ENCODE assay signal across 18 cellular contexts in genomic region chr7:127810691-127811660, GRCh38.
"Had no signal": no experiment of that assay in that cellular context is flagged by ENCODE, and none has a peak within 500 bp of the region (broad histone marks: within the 10 kb centered on the region; RNA-seq: fewer than 3 reads in every experiment).

No MANE protein-coding gene starts in this region.

- H3K9me3 ChIP-seq: breast epithelium, esophagus squamous epithelium, left lung, thoracic aorta had no signal

- ATAC-seq: activated T-cell treated with anti-CD3 and anti-CD28 coated beads, Interleukin-2, amount 50 U/mL, for 72 hours; left lung had no signal

- H3K27ac Mint-ChIP-seq: activated CD4-positive, alpha-beta memory T cell treated with anti-CD3 and anti-CD28 coated beads, Interleukin-2, amount 10 ng/mL, durations not matched to agents 7 days and 5 days; activated naive CD8-positive, alpha-beta T cell treated with anti-CD3 and anti-CD28 coated beads for 36 hours; activated T-cell treated with anti-CD3 and anti-CD28 coated beads, Interleukin-2, amount 50 U/mL, for 72 hours; stimulated activated naive CD8-positive, alpha-beta T cell treated with anti-CD3 and anti-CD28 coated beads, Interleukin-15, Interleukin-2, amounts not matched to agents 100 ng/mL and 50 ng/mL, for 24 hours had no signal

- H3K9me3 Mint-ChIP-seq: activated CD4-positive, alpha-beta memory T cell treated with anti-CD3 and anti-CD28 coated beads, Interleukin-2, amount 10 ng/mL, durations not matched to agents 7 days and 5 days; activated naive CD8-positive, alpha-beta T cell treated with anti-CD3 and anti-CD28 coated beads for 36 hours; activated T-cell treated with anti-CD3 and anti-CD28 coated beads, Interleukin-2, amount 50 U/mL, for 72 hours; nephron progenitor cell; stimulated activated naive CD8-positive, alpha-beta T cell treated with anti-CD3 and anti-CD28 coated beads, Interleukin-15, Interleukin-2, amounts not matched to agents 100 ng/mL and 50 ng/mL, for 24 hours had no signal

- H3K27me3 ChIP-seq: breast epithelium, esophagus squamous epithelium, left lung had no signal

- H3K4me3 Mint-ChIP-seq: activated CD4-positive, alpha-beta memory T cell treated with anti-CD3 and anti-CD28 coated beads, Interleukin-2, amount 10 ng/mL, durations not matched to agents 7 days and 5 days; activated naive CD8-positive, alpha-beta T cell treated with anti-CD3 and anti-CD28 coated beads for 36 hours; activated T-cell treated with anti-CD3 and anti-CD28 coated beads, Interleukin-2, amount 50 U/mL, for 72 hours; nephron progenitor cell; stimulated activated naive CD8-positive, alpha-beta T cell treated with anti-CD3 and anti-CD28 coated beads, Interleukin-15, Interleukin-2, amounts not matched to agents 100 ng/mL and 50 ng/mL, for 24 hours had no signal

- H3K27ac ChIP-seq: breast epithelium, esophagus squamous epithelium, left lung, thoracic aorta had no signal

- H3K36me3 ChIP-seq: breast epithelium, thoracic aorta had no signal

- H3K4me1 ChIP-seq: breast epithelium had no signal

- H3K27me3 Mint-ChIP-seq: activated CD4-positive, alpha-beta memory T cell treated with anti-CD3 and anti-CD28 coated beads, Interleukin-2, amount 10 ng/mL, durations not matched to agents 7 days and 5 days; activated naive CD8-positive, alpha-beta T cell treated with anti-CD3 and anti-CD28 coated beads for 36 hours; stimulated activated naive CD8-positive, alpha-beta T cell treated with anti-CD3 and anti-CD28 coated beads, Interleukin-15, Interleukin-2, amounts not matched to agents 100 ng/mL and 50 ng/mL, for 24 hours had no signal

- FAIRE-seq: frontal cortex had no signal

- DNase-seq: activated CD4-positive, alpha-beta memory T cell treated with anti-CD3 and anti-CD28 coated beads, Interleukin-2, amount 10 ng/mL, durations not matched to agents 7 days and 5 days; activated CD4-positive, alpha-beta T cell treated with anti-CD3 and anti-CD28 coated beads for 1 hour; activated CD8-positive, alpha-beta memory T cell treated with anti-CD3 and anti-CD28 coated beads, Interleukin-2, amount 50 U/mL, for 4 hours; activated gamma-delta T cell treated with Interleukin-2 at 50 U/mL for 16 hours; activated naive CD8-positive, alpha-beta T cell treated with anti-CD3 and anti-CD28 coated beads for 36 hours; activated T-cell treated with anti-CD3 and anti-CD28 coated beads, Interleukin-2, amount 50 U/mL, for 72 hours; anterior cingulate cortex; esophagus squamous epithelium; islet precursor cell; left lung; nephron progenitor cell; stimulated activated CD4-positive, alpha-beta T cell treated with anti-CD3 and anti-CD28 coated beads, Interleukin-12 subunit alpha, Interleukin-12 subunit beta, amount 100 ng/mL, for 4 hours; stimulated activated CD4-positive, alpha-beta T cell treated with anti-CD3 and anti-CD28 coated beads, Interleukin-2, amount 100 ng/mL, for 48 hours; stimulated activated CD8-positive, alpha-beta memory T cell treated with anti-CD3 and anti-CD28 coated beads, Interleukin-4, amount 100 ng/mL, for 48 hours had no signal

- H3K4me3 ChIP-seq: breast epithelium, esophagus squamous epithelium, left lung, thoracic aorta had no signal
